In the genomic region with DNA sequence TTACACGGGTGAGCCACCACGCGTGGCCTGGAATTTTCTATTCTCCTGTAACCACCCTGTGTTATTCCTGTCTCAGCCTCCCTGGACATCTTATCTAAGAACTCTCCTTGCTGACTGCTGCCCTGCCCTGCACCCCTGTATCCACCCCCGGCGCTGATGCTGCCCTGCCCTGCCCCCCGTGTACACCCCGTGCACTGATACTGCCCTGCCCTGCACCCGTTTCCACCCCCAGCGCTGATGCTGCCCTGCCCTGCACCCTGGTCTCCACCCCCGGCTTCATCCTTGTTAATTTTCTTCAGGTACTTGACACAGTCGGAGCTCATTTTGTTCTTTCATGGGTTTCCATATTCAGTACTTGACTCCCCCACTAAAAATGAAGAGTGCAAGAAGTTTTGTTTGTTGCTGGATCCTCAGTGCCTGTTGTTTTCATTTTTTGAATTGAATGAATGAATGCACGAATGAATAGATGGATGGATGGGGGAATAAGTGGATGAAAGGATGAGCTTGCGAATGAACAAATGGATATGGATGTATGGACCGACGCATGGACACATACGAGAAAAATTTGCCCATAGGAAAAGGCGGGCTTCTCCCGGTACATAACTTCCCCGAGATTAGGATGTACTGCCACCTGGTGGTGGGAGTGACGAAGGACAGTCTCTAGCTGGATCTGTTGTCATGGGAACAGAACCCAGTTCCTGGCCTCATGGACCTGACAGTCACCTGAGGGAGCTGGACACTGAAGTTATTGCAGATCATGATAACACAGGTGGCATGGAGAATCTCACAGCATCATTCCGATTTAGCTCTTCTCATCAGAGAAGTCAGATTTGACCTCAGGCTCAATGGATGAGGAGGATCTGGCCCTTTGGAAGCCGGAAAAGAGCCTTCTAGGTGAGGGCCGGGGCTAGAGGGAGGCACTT, we compare ENCODE assay signal across 8 cellular contexts. TPM values are rescaled to one million over a fixed set of nuclear protein-coding genes. Genes with fewer than 3 reads are reported as not detected.
DNase-seq lines count a peak whose midpoint lies in the region; ATAC-seq, FAIRE-seq and TF ChIP-seq lines count a peak whose summit lies in the region.

No MANE protein-coding gene starts in this region.

- POLR2A ChIA-PET in K562 (lab: Yijun Ruan, JAX): interaction anchor here (0.7 to 1.9 kb wide), 6 partner anchors 9 to 786 kb away, joined by 3 to 5 read pairs (median 4); no protein-coding TSS in a partner anchor

- peak; percentile 68 for DNase-seq in NCI-H2107 treated with DMSO at 0.1 percent for 48 hours (lab: John Stamatoyannopoulos, UW; ENCODE audit: unreplicated experiment)
- peak; percentile 51 for DNase-seq in UCSD-AML1 (lab: John Stamatoyannopoulos, UW; ENCODE audit: unreplicated experiment)
- DNase-seq in K562 (ENCODE audit: extremely low read depth in 1 of 4, low spot score in 3 of 4): peak; percentile 94 to 98 (median 96)
- peak; percentile 59 for DNase-seq in iPS DF 19.7 (ENCODE audit: low read depth, low spot score)
- peak; percentile 83 for DNase-seq in spleen

- ATAC-seq in GM19351 (IDR thresholded peaks at IDR 0.05; ENCODE audit: unreplicated experiment): peak; percentile 56
- ATAC-seq in K562: peak; percentile 74
- ATAC-seq in HG03159 (IDR thresholded peaks at IDR 0.05; ENCODE audit: unreplicated experiment): no peak

- H3K9me3 ChIP-seq in K562 (replicated peaks; ENCODE audit: control insufficient read depth, insufficient read depth, low read depth, low read length) (peaks cover 3% of the 10 kb centered on the region; the same call in 1 of the 2 replicates), spleen (peaks cover 0 to 10% (median 8%) of the 10 kb centered on the region in 8 donors)

- no TSS peak for BruUV-seq in K562 (replicated peaks; lab: Mats Ljungman, UMichigan)

- H4K20me1 ChIP-seq in K562 (replicated peaks; ENCODE audit: control insufficient read depth, insufficient read depth, low read length): no peaks in the 10 kb centered on the region

- TF ChIP-seq POLR2A in K562 (conservative IDR thresholded peaks at IDR 0.05): no peak
- TF ChIP-seq POLR2A in spleen (IDR thresholded peaks at IDR 0.05): no peak

- H3K79me2 ChIP-seq in ACC112 (ENCODE audit: control insufficient read depth, insufficient read depth, low read length, unreplicated experiment) (no peaks in the 10 kb centered on the region), K562 (ENCODE audit: control insufficient read depth, insufficient read depth, low read length) (peaks cover 40% of the 10 kb centered on the region)

- intact Hi-C loops in K562 (cut with micrococcal nuclease): loop anchor here (1.0 to 5.0 kb wide), 3 partner anchors 344 to 531 kb away; no protein-coding TSS in a partner anchor
- intact Hi-C loops in spleen (cut with DNase I; ENCODE audit: low total_unique reads): loop anchor here (10.0 kb wide), 1 partner anchor 384 kb away; no protein-coding TSS in a partner anchor

- peak; percentile 90 to 97 for TF ChIP-seq RAD21 in K562 (CRISPR knock-in tag; conservative IDR thresholded peaks at IDR 0.05 in 1 of 2, IDR thresholded peaks at IDR 0.05 in 1 of 2)

- H2AFZ ChIP-seq in ACC112 (ENCODE audit: low read length, unreplicated experiment): peak overlapping the region; percentile 83
- peak overlapping the region; percentile 78 for H2AFZ ChIP-seq in K562 (ENCODE audit: low read depth, low read length)

- in situ Hi-C loops in K562 (cut with MboI): loop anchor here (10.0 kb wide), 1 partner anchor 534 kb away; no protein-coding TSS in a partner anchor

- no peak for TF ChIP-seq EP300 in K562 (IDR thresholded peaks at IDR 0.05; ENCODE audit: low read length)

- no peaks in the 10 kb centered on the region for H3K9me1 ChIP-seq in K562 (ENCODE audit: control insufficient read depth, insufficient read depth, low read length)

- H3K36me3 ChIP-seq in ACC112 (ENCODE audit: insufficient read depth, low read length) (no peaks in the 10 kb centered on the region), K562 (ENCODE audit: control insufficient read depth, insufficient read depth, low read length) (peaks cover 14% of the 10 kb centered on the region; the same call in 1 of the 3 replicates), spleen (no peaks in the 10 kb centered on the region)

- no peaks in the 10 kb centered on the region for H3K4me1 ChIP-seq in ACC112 (ENCODE audit: control insufficient read depth, insufficient read depth, low read length, unreplicated experiment)
- peaks cover 10 to 18% of the 10 kb centered on the region in 2 experiments for H3K4me1 ChIP-seq in K562 (replicated peaks in 1 of 2; ENCODE audit: control insufficient read depth in 2 of 2, insufficient read depth in 2 of 2, low read length in 2 of 2)
- H3K4me1 ChIP-seq in spleen: peaks cover 0 to 14% (median 4%) of the 10 kb centered on the region in 6 donors

- TF ChIP-seq CTCF in K562 (IDR thresholded peaks at IDR 0.05 in 2 of 3, conservative IDR thresholded peaks at IDR 0.05 in 1 of 3; ENCODE audit: insufficient read depth in 2 of 3, low read depth in 1 of 3, low read length in 3 of 3) (peak; percentile 90 to 98 (median 98)), spleen (IDR thresholded peaks at IDR 0.05 in 8 of 11, conservative IDR thresholded peaks at IDR 0.05 in 3 of 11) (peak; percentile 83 to 96 (median 93))

- H3K4me3 ChIP-seq in ACC112 (ENCODE audit: low read depth, low read length): peak overlapping the region; percentile 43
- no peak overlapping the region for H3K4me3 ChIP-seq in K562
- H3K4me3 ChIP-seq in spleen: no peak overlapping the region

- no peak overlapping the region for H3K9ac ChIP-seq in K562 (ENCODE audit: insufficient read depth in 1 of 2, low read depth in 2 of 2, low read length in 2 of 2)

- H3K27ac ChIP-seq in ACC112 (ENCODE audit: low read depth, low read length) (no peak overlapping the region), K562 (ENCODE audit: extremely low read depth, low read depth, low read length) (no peak overlapping the region), spleen (no peak overlapping the region)

- FAIRE-seq in K562 (lab: Jason Lieb, UNC): peak; percentile 94

- H3K27me3 ChIP-seq in ACC112 (ENCODE audit: insufficient read depth, low read length) (peaks cover 9% of the 10 kb centered on the region; the same call in 1 of the 2 replicates), K562 (ENCODE audit: control insufficient read depth in 2 of 2, insufficient read depth in 2 of 2, low read length in 2 of 2) (no peaks in the 10 kb centered on the region), spleen (replicated peaks in 1 of 7) (peaks cover 0 to 7% (median 0%) of the 10 kb centered on the region in 7 donors)

- WGBS in K562 (ENCODE audit: insufficient coverage, low coverage, missing lambda C conversion rate): 33% methylated on average over 23 of the region's 23 CpGs
- 42 to 46% (median 44%) methylated on average over 23 of the region's 23 CpGs for whole genome bisulfite sequencing in spleen, 5 donors

- CTCF ChIA-PET in K562 (lab: Yijun Ruan, JAX; ENCODE audit: low intra/inter-chr PET ratio): interaction anchor here (0.6 to 6.0 kb wide), 6 partner anchors 253 to 387 kb away, joined by 3 to 38 read pairs (median 6); no protein-coding TSS in a partner anchor

- peak overlapping the region; percentile 64 for H3K4me2 ChIP-seq in K562 (ENCODE audit: insufficient read depth, low read length)

RNA-seq across cellular contexts. Expression of gene AADACL4, which starts 14.9 kb away (rescaled TPM):
- total RNA-seq in K562 (2011; cell fraction: chromatin; rRNA removed; ENCODE audit: low replicate concordance): not detected in 2 replicates
- total RNA-seq in K562 (2011; cell fraction: nucleolus; rRNA removed): not detected in 2 replicates
- not detected in 2 replicates for total RNA-seq in K562 (2011; cell fraction: nucleoplasm; rRNA removed)
- total RNA-seq in K562 (2014; rRNA removed): not detected in 2 replicates
- not detected in 2 replicates for total RNA-seq in K562 (2014; rRNA removed; fragmentation: Illumina TruSeq; extraction: Trizol)
- not detected in 2 replicates for total RNA-seq in K562 (2015; rRNA removed; fragmentation: Illumina TruSeq; extraction: Trizol)
- not detected in 2 replicates for total RNA-seq in K562 (2021)
- polyA plus RNA-seq in K562 (2011; rRNA removed): not detected in 2 replicates
- polyA plus RNA-seq in K562 (2011; cell fraction: cytosol; rRNA removed): not detected in 2 replicates
- polyA plus RNA-seq in K562 (2011; cell fraction: nucleus; rRNA removed): not detected in 2 replicates
- not detected in 2 replicates for polyA plus RNA-seq in K562 (2012)
- polyA plus RNA-seq in K562 (2014; fragmentation: Illumina TruSeq; extraction: Trizol): not detected in 2 replicates
- not detected for polyA plus RNA-seq in K562 (2014; fragmentation: Nextera tagmentation; extraction: Ambion mirVana)
- polyA plus RNA-seq in K562 (2014; rRNA removed): not detected in 2 replicates
- not detected in 2 replicates for polyA minus RNA-seq in K562 (2011; rRNA and poly(A)+ RNA removed)
- not detected in 2 replicates for polyA minus RNA-seq in K562 (2011; cell fraction: cytosol; rRNA and poly(A)+ RNA removed)
- polyA minus RNA-seq in K562 (2011; cell fraction: nucleus; rRNA and poly(A)+ RNA removed): not detected in 2 replicates
- total RNA-seq in spleen: under 1 TPM in 2 of 7 donors, not detected in 5; 0.23 to 0.32 TPM
- under 1 TPM in 2 of 3 donors, not detected in 1; 0.04 to 0.29 TPM for polyA plus RNA-seq in spleen

RNA-seq across cellular contexts. Expression of gene DHRS3, which starts 40.8 kb away (rescaled TPM):
- 74.0 and 164 TPM in 2 replicates for total RNA-seq in K562 (2011; cell fraction: chromatin; rRNA removed; ENCODE audit: low replicate concordance)
- 181 and 211 TPM in 2 replicates for total RNA-seq in K562 (2011; cell fraction: nucleolus; rRNA removed)
- total RNA-seq in K562 (2011; cell fraction: nucleoplasm; rRNA removed): 160 and 179 TPM in 2 replicates
- total RNA-seq in K562 (2014; rRNA removed) (62.3 and 67.3 TPM in 2 replicates), K562 (2014; rRNA removed; fragmentation: Illumina TruSeq; extraction: Trizol) (37.6 and 43.5 TPM in 2 replicates), K562 (2015; rRNA removed; fragmentation: Illumina TruSeq; extraction: Trizol) (58.7 and 60.6 TPM in 2 replicates), K562 (2021) (109 and 116 TPM in 2 replicates), spleen (10 to 100 TPM; 21.0 to 41.0 (median 35.1) TPM)
- polyA plus RNA-seq in K562 (2011; rRNA removed) (58.7 and 66.5 TPM in 2 replicates), K562 (2014; fragmentation: Illumina TruSeq; extraction: Trizol) (39.4 and 46.3 TPM in 2 replicates), K562 (2014; fragmentation: Nextera tagmentation; extraction: Ambion mirVana) (10 to 100 TPM; 21.0 to 80.0 TPM), K562 (2014; rRNA removed) (57.0 and 59.6 TPM in 2 replicates), spleen (10 to 100 TPM in 2 of 3 donors, 1 to 10 TPM in 1; 8.9 to 19.5 (median 13.6) TPM)
- polyA plus RNA-seq in K562 (2011; cell fraction: cytosol; rRNA removed): 72.1 and 104 TPM in 2 replicates
- 71.2 and 105 TPM in 2 replicates for polyA plus RNA-seq in K562 (2011; cell fraction: nucleus; rRNA removed)
- polyA plus RNA-seq in K562 (2012): 35.6 and 41.5 TPM in 2 replicates
- 101 and 181 TPM in 2 replicates for polyA minus RNA-seq in K562 (2011; rRNA and poly(A)+ RNA removed)
- 117 and 156 TPM in 2 replicates for polyA minus RNA-seq in K562 (2011; cell fraction: cytosol; rRNA and poly(A)+ RNA removed)
- polyA minus RNA-seq in K562 (2011; cell fraction: nucleus; rRNA and poly(A)+ RNA removed): 40.9 and 42.4 TPM in 2 replicates

RNA-seq across cellular contexts. Expression of gene AADACL3, which starts 57.1 kb away (rescaled TPM):
- not detected in 2 replicates for total RNA-seq in K562 (2011; cell fraction: chromatin; rRNA removed; ENCODE audit: low replicate concordance)
- total RNA-seq in K562 (2011; cell fraction: nucleolus; rRNA removed): not detected in 2 replicates
- total RNA-seq in K562 (2011; cell fraction: nucleoplasm; rRNA removed): not detected in 2 replicates
- not detected in 2 replicates for total RNA-seq in K562 (2014; rRNA removed)
- not detected in 2 replicates for total RNA-seq in K562 (2014; rRNA removed; fragmentation: Illumina TruSeq; extraction: Trizol)
- total RNA-seq in K562 (2015; rRNA removed; fragmentation: Illumina TruSeq; extraction: Trizol): not detected in 2 replicates
- not detected in 2 replicates for total RNA-seq in K562 (2021)
- polyA plus RNA-seq in K562 (2011; rRNA removed): not detected in 2 replicates
- polyA plus RNA-seq in K562 (2011; cell fraction: cytosol; rRNA removed): not detected in 2 replicates
- not detected in 2 replicates for polyA plus RNA-seq in K562 (2011; cell fraction: nucleus; rRNA removed)
- not detected in 2 replicates for polyA plus RNA-seq in K562 (2012)
- polyA plus RNA-seq in K562 (2014; fragmentation: Illumina TruSeq; extraction: Trizol): not detected in 2 replicates
- not detected for polyA plus RNA-seq in K562 (2014; fragmentation: Nextera tagmentation; extraction: Ambion mirVana)
- not detected in 2 replicates for polyA plus RNA-seq in K562 (2014; rRNA removed)
- polyA minus RNA-seq in K562 (2011; rRNA and poly(A)+ RNA removed): not detected in 2 replicates
- polyA minus RNA-seq in K562 (2011; cell fraction: cytosol; rRNA and poly(A)+ RNA removed): not detected in 2 replicates
- not detected in 2 replicates for polyA minus RNA-seq in K562 (2011; cell fraction: nucleus; rRNA and poly(A)+ RNA removed)
- not detected for total RNA-seq in spleen
- polyA plus RNA-seq in spleen: not detected
